10 cellular contexts compared by ENCODE assay signal in the genomic region with DNA sequence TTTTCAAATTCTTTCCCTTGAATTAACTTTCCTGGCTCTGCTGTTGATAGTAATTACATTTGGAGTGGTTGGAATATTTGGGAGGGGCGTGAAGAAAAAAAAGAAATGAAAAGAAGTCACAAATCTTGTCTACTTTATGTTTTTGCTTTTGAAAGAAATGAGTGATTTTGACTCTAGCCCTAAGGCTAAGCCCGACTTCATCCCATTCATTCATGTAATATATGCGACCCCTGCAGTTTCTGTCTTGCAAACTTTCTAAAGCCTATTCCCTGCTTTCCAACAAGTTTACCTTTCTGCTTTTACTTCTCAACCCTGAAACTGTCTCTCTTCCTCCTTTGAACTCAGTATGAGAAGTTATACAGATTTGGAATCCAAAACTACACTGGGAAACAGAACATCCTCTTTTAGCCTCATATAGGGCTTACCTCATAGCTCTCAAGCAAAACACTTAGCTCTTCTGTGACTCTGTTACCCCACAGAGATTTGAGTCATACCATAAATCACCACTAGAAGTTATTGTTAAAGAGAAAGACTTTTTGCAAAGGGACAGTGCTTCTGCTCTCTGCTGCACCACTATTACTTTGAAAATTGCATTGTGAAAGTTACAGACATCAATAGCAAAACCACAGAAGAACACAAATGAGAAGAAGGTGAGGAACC. TPM values are rescaled to one million over a fixed set of nuclear protein-coding genes. Genes with fewer than 3 reads are reported as not detected.
DNase-seq lines count a peak whose midpoint lies in the region; ATAC-seq and TF ChIP-seq lines count a peak whose summit lies in the region.
"Had no signal": no experiment of that assay in that cellular context is flagged by ENCODE, and none has a peak within 500 bp of the region (broad histone marks: within the 10 kb centered on the region; RNA-seq: fewer than 3 reads in every experiment).

No MANE protein-coding gene starts in this region.

- H3K4me3 ChIP-seq in fibroblast of the aortic adventitia (ENCODE audit: low read depth, low read length) = no peak overlapping the region
- H3K4me3 ChIP-seq: heart left ventricle, SK-N-MC had no signal

- intact Hi-C loops in left cardiac atrium (cut with DNase I) = no loop called here
- intact Hi-C loops in posterior vena cava (cut with DNase I) = no loop called here

- peak; percentile 67 for DNase-seq in A172 (ENCODE audit: low spot score)
- DNase-seq in OCI-M1 (lab: John Stamatoyannopoulos, UW) = peak; percentile 29
- peak; percentile 62 for DNase-seq in fibroblast of the aortic adventitia (ENCODE audit: low read depth)
- DNase-seq in NCI-H1048 (lab: John Stamatoyannopoulos, UW) = no peak
- DNase-seq in NCI-H1436 (lab: John Stamatoyannopoulos, UW) = no peak
- no peak for DNase-seq in left cardiac atrium
- no peak for DNase-seq in posterior vena cava (ENCODE audit: low spot score)
- DNase-seq: heart left ventricle had no signal

- ATAC-seq in GM21360 (IDR thresholded peaks at IDR 0.05; ENCODE audit: unreplicated experiment) = peak; percentile 57
- no peak for ATAC-seq in left cardiac atrium
- ATAC-seq: heart left ventricle had no signal

- TF ChIP-seq CTCF in fibroblast of the aortic adventitia (IDR thresholded peaks at IDR 0.05; ENCODE audit: insufficient read depth, low read length) = peak; percentile 27

RNA-seq across cellular contexts. Expression of a gene that starts 1.6 kb away (rescaled TPM):
- 0.41 TPM in 1 of 2 replicates, not detected in the other for total RNA-seq in A172 (2014; rRNA removed; shearing (Covaris generic))
- total RNA-seq in fibroblast of the aortic adventitia (ENCODE audit: low replicate concordance) (not detected in 2 replicates), left cardiac atrium (under 1 TPM in 1 of 2 donors, not detected in 1; 0.37 TPM), posterior vena cava (not detected)

Comparison
In these comparisons a context has a peak if more than half of its experiments do, and no peak if none do; other contexts are left out.
1. DNase-seq: peak in A172 (single experiment), OCI-M1 (single experiment) and fibroblast of the aortic adventitia (single experiment); none in NCI-H1048 (single experiment), NCI-H1436 (single experiment), left cardiac atrium (single experiment) and posterior vena cava (single experiment).